8 cellular contexts compared by ENCODE assay signal in the genomic region with DNA sequence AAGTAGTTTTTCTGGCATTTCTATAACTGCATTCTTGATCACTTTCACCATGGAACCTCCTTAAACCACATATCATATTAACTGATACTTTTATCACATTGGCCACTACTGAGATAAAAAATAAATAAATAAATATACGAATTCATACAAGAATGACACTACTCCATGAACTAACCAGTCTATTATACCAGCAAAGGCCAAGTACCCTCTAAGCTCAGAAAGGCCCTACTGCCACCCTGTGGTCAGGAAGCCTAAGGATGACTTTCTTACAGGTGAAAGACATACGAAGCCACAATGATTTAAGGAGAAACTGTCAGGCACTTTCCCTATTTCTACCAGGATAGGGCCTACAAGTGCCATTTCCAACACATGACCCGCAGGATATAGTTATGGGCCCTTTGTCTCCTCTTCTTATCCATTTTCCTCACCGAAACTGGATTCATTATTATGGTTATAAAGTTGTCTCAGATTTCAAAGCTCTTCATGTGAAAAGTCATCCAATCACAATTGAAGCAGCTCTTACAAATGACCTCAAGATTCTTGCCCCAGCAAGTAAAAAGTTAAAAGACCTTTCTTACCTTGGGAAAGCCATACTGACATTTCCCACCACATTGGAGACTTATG. TPM values are rescaled to one million over a fixed set of nuclear protein-coding genes. Genes with fewer than 3 reads are reported as not detected.
DNase-seq lines count a peak whose midpoint lies in the region; ATAC-seq and TF ChIP-seq lines count a peak whose summit lies in the region.

No MANE protein-coding gene starts in this region.

- no peak overlapping the region for H3K4me3 Mint-ChIP-seq in T-helper 2 cell treated with Interferon-gamma antibody and Interleukin-4, amounts not matched to agents 5 μg/mL and 100 μg/mL, for 36 hours
- no peak overlapping the region for H3K4me3 Mint-ChIP-seq in brain

- H3K4me3 ChIP-seq in NB4 (ENCODE audit: low read depth, low read length) = no peak overlapping the region

- DNase-seq in GF-D8 (lab: John Stamatoyannopoulos, UW) = peak; percentile 45
- DNase-seq in NB4 (ENCODE audit: low read depth) = peak; percentile 76
- peak; percentile 47 for DNase-seq in T-helper 2 cell treated with Interferon-gamma antibody and Interleukin-4, amounts not matched to agents 5 μg/mL and 100 μg/mL, for 36 hours (ENCODE audit: low spot score)
- DNase-seq in iPS-NIHi11 (ENCODE audit: low spot score) = peak; percentile 58
- DNase-seq in stimulated activated CD4-positive, alpha-beta T cell treated with anti-CD3 and anti-CD28 coated beads, Interleukin-12 subunit alpha, Interleukin-12 subunit beta, amount 100 ng/mL, for 4 hours = peak; percentile 46
- no peak for DNase-seq in NCI-H774 (lab: John Stamatoyannopoulos, UW)

- H3K27ac Mint-ChIP-seq in T-helper 2 cell treated with Interferon-gamma antibody and Interleukin-4, amounts not matched to agents 5 μg/mL and 100 μg/mL, for 36 hours = peak overlapping the region; percentile 49
- H3K27ac Mint-ChIP-seq in brain = peak overlapping the region in 2 of 5 experiments; percentile 17 to 60

- H3K27me3 Mint-ChIP-seq in T-helper 2 cell treated with Interferon-gamma antibody and Interleukin-4, amounts not matched to agents 5 μg/mL and 100 μg/mL, for 36 hours (ENCODE audit: low read depth) = no peaks in the 10 kb centered on the region
- H3K27me3 Mint-ChIP-seq in brain = no peaks in the 10 kb centered on the region

- H3K36me3 Mint-ChIP-seq in T-helper 2 cell treated with Interferon-gamma antibody and Interleukin-4, amounts not matched to agents 5 μg/mL and 100 μg/mL, for 36 hours (ENCODE audit: low read depth) = peaks cover 43% of the 10 kb centered on the region
- peaks cover 43% of the 10 kb centered on the region for H3K36me3 Mint-ChIP-seq in brain

- TF ChIP-seq CTCF in NB4 (IDR thresholded peaks at IDR 0.05; ENCODE audit: low read depth, low read length) (peak; percentile 72), brain (conservative IDR thresholded peaks at IDR 0.05) (peak; percentile 75 to 78)

- no peak for TF ChIP-seq POLR2A in NB4 (IDR thresholded peaks at IDR 0.05; ENCODE audit: extremely low read depth, insufficient read length)

- ATAC-seq in GM21381 (IDR thresholded peaks at IDR 0.05; ENCODE audit: unreplicated experiment) = no peak

- H3K4me1 Mint-ChIP-seq in T-helper 2 cell treated with Interferon-gamma antibody and Interleukin-4, amounts not matched to agents 5 μg/mL and 100 μg/mL, for 36 hours (ENCODE audit: low read depth) = peaks cover 13% of the 10 kb centered on the region
- no peaks in the 10 kb centered on the region for H3K4me1 Mint-ChIP-seq in brain

- no peaks in the 10 kb centered on the region for H3K9me3 Mint-ChIP-seq in T-helper 2 cell treated with Interferon-gamma antibody and Interleukin-4, amounts not matched to agents 5 μg/mL and 100 μg/mL, for 36 hours
- H3K9me3 Mint-ChIP-seq in brain = no peaks in the 10 kb centered on the region

RNA-seq across cellular contexts. Expression of gene DNAJC8, which starts 23.9 kb away (rescaled TPM):
- polyA plus RNA-seq in brain (ENCODE audit: insufficient read depth, low read depth, low replicate concordance) = 119 TPM

RNA-seq across cellular contexts. Expression of gene ATP5IF1, which starts 27.0 kb away (rescaled TPM):
- polyA plus RNA-seq in brain (ENCODE audit: insufficient read depth, low read depth, low replicate concordance) = 273 TPM

RNA-seq across cellular contexts. Expression of gene PTAFR, which starts 32.4 kb away (rescaled TPM):
- polyA plus RNA-seq in brain (ENCODE audit: insufficient read depth, low read depth, low replicate concordance) = 1.3 TPM

RNA-seq across cellular contexts. Expression of gene SESN2, which starts 50.4 kb away (rescaled TPM):
- 12.4 TPM for polyA plus RNA-seq in brain (ENCODE audit: insufficient read depth, low read depth, low replicate concordance)
